14 cellular contexts compared by ENCODE assay signal in genomic region chr4:749771-750666, GRCh38. TPM values are rescaled to one million over a fixed set of nuclear protein-coding genes. Genes with fewer than 3 reads are reported as not detected.
DNase-seq lines count a peak whose midpoint lies in the region; ATAC-seq and TF ChIP-seq lines count a peak whose summit lies in the region.
"Had no signal": no experiment of that assay in that cellular context is flagged by ENCODE, and none has a peak within 500 bp of the region (broad histone marks: within the 10 kb centered on the region; RNA-seq: fewer than 3 reads in every experiment).

No MANE protein-coding gene starts in this region.

- H3K4me3 ChIP-seq in HCT116 (replicated peaks in 1 of 2; ENCODE audit: low read depth in 1 of 2, low read length in 2 of 2) (no peak overlapping the region), brain microvascular endothelial cell (ENCODE audit: low read depth, low read length) (no peak overlapping the region), gastrocnemius medialis (no peak overlapping the region)
- H3K4me3 ChIP-seq: SJCRH30 had no signal

- no TSS peak for BruUV-seq in HCT116 (replicated peaks; lab: Mats Ljungman, UMichigan)

- H2AFZ ChIP-seq in HCT116 (ENCODE audit: low read depth, low read length, poor library complexity, severe bottlenecking): no peak overlapping the region
- H2AFZ ChIP-seq: parathyroid adenoma had no signal

- intact Hi-C loops in HCT116 (cut with micrococcal nuclease) (no loop called here), left ventricle myocardium superior (cut with micrococcal nuclease) (no loop called here), gastrocnemius medialis (cut with DNase I; ENCODE audit: low total_unique reads) (no loop called here)

- no peak overlapping the region for H3K27ac ChIP-seq in HCT116 (ENCODE audit: low read depth, low read length)
- peak overlapping the region; percentile 75 for H3K27ac ChIP-seq in brain microvascular endothelial cell
- H3K27ac ChIP-seq in gastrocnemius medialis: peak overlapping the region in 2 of 4 donors; percentile 38 to 52
- H3K27ac ChIP-seq: parathyroid adenoma, SJCRH30 had no signal

- POLR2A ChIA-PET in HCT116 (lab: Charles Lee): no interaction called here

- H3K9ac ChIP-seq in HCT116 (ENCODE audit: low read length): no peak overlapping the region
- H3K9ac ChIP-seq: parathyroid adenoma had no signal

- no peak for TF ChIP-seq POLR2A in HCT116 (IDR thresholded peaks at IDR 0.05; ENCODE audit: borderline replicate concordance, extremely low read depth, insufficient read depth, insufficient read length)
- no peak for TF ChIP-seq POLR2A in gastrocnemius medialis (IDR thresholded peaks at IDR 0.05)
- no peak for TF ChIP-seq POLR2A in GM18505 (IDR thresholded peaks at IDR 0.05; ENCODE audit: borderline replicate concordance, extremely low read depth, insufficient read depth, insufficient read length)

- TF ChIP-seq RAD21 in HCT116 (IDR thresholded peaks at IDR 0.05; ENCODE audit: low read depth): no peak

- no peaks in the 10 kb centered on the region for H4K20me1 ChIP-seq in HCT116 (ENCODE audit: insufficient read depth)

- no peaks in the 10 kb centered on the region for H3K9me2 ChIP-seq in HCT116 (ENCODE audit: insufficient read depth)

- RAD21 ChIA-PET in HCT116 (lab: Charles Lee; ENCODE audit: low non-redundant PET in 1 of 2, low total read pairs in 2 of 2, uncharacterized antibody in 2 of 2, unreplicated experiment in 2 of 2): interaction anchor here in 1 of 2 experiments (0.9 kb wide), 1 partner anchor 137 kb away, joined by 4 read pairs; no protein-coding TSS in a partner anchor

- CTCF ChIA-PET in HCT116 (lab: Charles Lee): no interaction called here

- H3K4me2 ChIP-seq in HCT116 (ENCODE audit: low read length): 0 out of 2 replicates have a peak overlapping the region, but pooled peaks have one; percentile 12

- H3K9me3 ChIP-seq in HCT116 (ENCODE audit: control insufficient read depth in 1 of 2, insufficient read depth in 1 of 2, low read depth in 1 of 2, low read length in 2 of 2) (no peaks in the 10 kb centered on the region), gastrocnemius medialis (no peaks in the 10 kb centered on the region)
- H3K9me3 ChIP-seq: SJCRH30 had no signal

- H3K27me3 ChIP-seq in HCT116 (ENCODE audit: insufficient read depth, low read length): no peaks in the 10 kb centered on the region
- H3K27me3 ChIP-seq in brain microvascular endothelial cell (replicated peaks): no peaks in the 10 kb centered on the region
- no peaks in the 10 kb centered on the region for H3K27me3 ChIP-seq in gastrocnemius medialis
- H3K27me3 ChIP-seq: SJCRH30 had no signal

- H3K4me1 ChIP-seq in HCT116 (ENCODE audit: control insufficient read depth in 1 of 2, insufficient read depth in 2 of 2, low read length in 2 of 2) (peaks cover 0 to 7% of the 10 kb centered on the region in 2 experiments; a peak in 1 of 4 replicates), gastrocnemius medialis (peaks cover 0 to 8% of the 10 kb centered on the region in 2 donors)
- H3K4me1 ChIP-seq: parathyroid adenoma had no signal

- DNase-seq in HCT116 (ENCODE audit: low read depth, low spot score) (no peak), brain microvascular endothelial cell (peak; percentile 48), left ventricle myocardium superior (no peak), gastrocnemius medialis (peak; percentile 24 to 60), glomerular visceral epithelial cell (ENCODE audit: extremely low spot score) (no peak)
- DNase-seq: activated T-cell treated with anti-CD3 and anti-CD28 coated beads for 4 hours, foreskin melanocyte, NCI-H1417 treated with DMSO at 0.1 percent for 48 hours, NCI-H524, SJCRH30 had no signal

- ATAC-seq in HCT116: no peak
- peak; percentile 71 for ATAC-seq in left ventricle myocardium superior
- peak; percentile 56 to 72 for ATAC-seq in gastrocnemius medialis
- ATAC-seq in GM18498 (IDR thresholded peaks at IDR 0.05; ENCODE audit: unreplicated experiment): no peak
- ATAC-seq in GM18505 (IDR thresholded peaks at IDR 0.05; ENCODE audit: unreplicated experiment): no peak
- no peak for ATAC-seq in HG03039 (IDR thresholded peaks at IDR 0.05; ENCODE audit: unreplicated experiment)

- in situ Hi-C loops in brain microvascular endothelial cell (cut with HindIII; ENCODE audit: low pct_ligation_motif_present, low sequenced_read_pairs): no loop called here
- in situ Hi-C loops in gastrocnemius medialis (cut with MboI; ENCODE audit: low sequenced_read_pairs in 4 of 4): no loop called here

- H3K36me3 ChIP-seq in HCT116 (ENCODE audit: control insufficient read depth in 1 of 2, insufficient read depth in 2 of 2, low read length in 2 of 2) (peaks cover 8 to 11% of the 10 kb centered on the region in 2 experiments; a peak in 2 of 4 replicates), brain microvascular endothelial cell (replicated peaks) (peaks cover 14% of the 10 kb centered on the region), gastrocnemius medialis (no peaks in the 10 kb centered on the region)

- H3K79me2 ChIP-seq in HCT116 (ENCODE audit: insufficient read depth, low read length): peaks cover 16% of the 10 kb centered on the region
- H3K79me2 ChIP-seq: parathyroid adenoma had no signal

- no peak for TF ChIP-seq CTCF in HCT116 (IDR thresholded peaks at IDR 0.05 in 2 of 3, conservative IDR thresholded peaks at IDR 0.05 in 1 of 3; ENCODE audit: borderline replicate concordance in 1 of 3, insufficient read depth in 1 of 3, low read depth in 2 of 3, low read length in 2 of 3)
- TF ChIP-seq CTCF in brain microvascular endothelial cell (IDR thresholded peaks at IDR 0.05; ENCODE audit: low read depth, low read length, missing control alignments): no peak
- no peak for TF ChIP-seq CTCF in gastrocnemius medialis (IDR thresholded peaks at IDR 0.05 in 4 of 5, conservative IDR thresholded peaks at IDR 0.05 in 1 of 5)

TF ChIP-seq in HCT116, 20 proteins besides CTCF, POLR2A, EP300 and RAD21:
- no peak for TF ChIP-seq MAX (IDR thresholded peaks at IDR 0.05)

RNA-seq across cellular contexts. Expression of gene PCGF3, which starts 44.4 kb away (rescaled TPM):
- total RNA-seq in HCT116 (2021; ENCODE audit: unreplicated experiment) (66.3 TPM), left ventricle myocardium superior (20.9 TPM), gastrocnemius medialis (10 to 100 TPM; 14.5 to 31.9 (median 21.6) TPM)
- 53.8 and 62.5 TPM in 2 replicates for polyA plus RNA-seq in HCT116 (2012)

Comparison
In these comparisons a context has a peak if more than half of its experiments do, and no peak if none do; other contexts are left out.
1. ATAC-seq: peak in left ventricle myocardium superior (single experiment) and gastrocnemius medialis (2 of 2); none in HCT116 (single experiment), GM18498 (single experiment), GM18505 (single experiment) and HG03039 (single experiment).
2. DNase-seq: peak in brain microvascular endothelial cell (single experiment) and gastrocnemius medialis (2 of 2); none in HCT116 (single experiment), left ventricle myocardium superior (single experiment) and glomerular visceral epithelial cell (single experiment).